In genomic region chr1:206634365-206635079, GRCh38 we compare ENCODE assay signal across 8 cellular contexts. TPM values are rescaled to one million over a fixed set of nuclear protein-coding genes. Genes with fewer than 3 reads are reported as not detected.
DNase-seq lines count a peak whose midpoint lies in the region; ATAC-seq and TF ChIP-seq lines count a peak whose summit lies in the region.

No MANE protein-coding gene starts in this region.

- H2BK20ac ChIP-seq in H9 (ENCODE audit: low read depth, low read length, poor library complexity, severe bottlenecking) = no peak overlapping the region

- no peak overlapping the region for H3K56ac ChIP-seq in H9 (ENCODE audit: insufficient read length, low read depth, low read length)

- H3K4me2 ChIP-seq in H9 (ENCODE audit: insufficient read depth, insufficient read length, low read length) = peak overlapping the region; percentile 81

- no peak overlapping the region for H2BK120ac ChIP-seq in H9 (ENCODE audit: low read depth, low read length, poor library complexity, severe bottlenecking)

- 0 out of 2 replicates have a peak overlapping the region, but pooled peaks have one; percentile 30 for H3K14ac ChIP-seq in H9 (ENCODE audit: insufficient read depth, low read length)

- no peak overlapping the region for H2AK5ac ChIP-seq in H9 (ENCODE audit: insufficient read length, low read length)

- H2BK12ac ChIP-seq in H9 (ENCODE audit: insufficient read length, low read depth, low read length) = no peak overlapping the region

- ATAC-seq in left lobe of liver (peak; percentile 65), HG03354 (IDR thresholded peaks at IDR 0.05; ENCODE audit: poor library complexity, severe bottlenecking, unreplicated experiment) (no peak)

- peaks cover 27 to 30% of the 10 kb centered on the region in 2 experiments for H3K4me1 Mint-ChIP-seq in H9

- H4K20me1 ChIP-seq in H9 (ENCODE audit: control insufficient read depth, insufficient read depth, insufficient read length) = no peaks in the 10 kb centered on the region

- H3K27me3 Mint-ChIP-seq in H9 (ENCODE audit: low read depth) = peaks cover 29% of the 10 kb centered on the region

- no peaks in the 10 kb centered on the region for H3K27me3 ChIP-seq in H9 (ENCODE audit: insufficient read depth, low read length)

- peak; percentile 87 for TF ChIP-seq CTCF in H9 (conservative IDR thresholded peaks at IDR 0.05)

- no peak overlapping the region for H4K8ac ChIP-seq in H9 (replicated peaks; ENCODE audit: insufficient read length, low read depth, low read length)

- H3K9ac ChIP-seq in H9 (ENCODE audit: extremely low read depth, insufficient read length, low read length) = no peak overlapping the region

- H3K79me1 ChIP-seq in H9 (ENCODE audit: insufficient read depth, low read depth, low read length, poor library complexity, severe bottlenecking) = no peaks in the 10 kb centered on the region

- H3K4me3 Mint-ChIP-seq in H9 = peak overlapping the region; percentile 74 to 89

- peaks cover 14% of the 10 kb centered on the region for H3K23me2 ChIP-seq in H9 (ENCODE audit: insufficient read length, low read depth, low read length, poor library complexity, severe bottlenecking)

- H3K79me2 ChIP-seq in H9 (ENCODE audit: insufficient read depth, low read length) = no peaks in the 10 kb centered on the region

- H3K23ac ChIP-seq in H9 (ENCODE audit: insufficient read length, low read depth, low read length) = no peak overlapping the region

- H2BK15ac ChIP-seq in H9 (ENCODE audit: low read depth, low read length) = no peak overlapping the region

- H3T11ph ChIP-seq in H9 (ENCODE audit: low read length) = no peak overlapping the region

- H3K18ac ChIP-seq in H9 (ENCODE audit: insufficient read length, low read depth, low read length) = no peak overlapping the region

- H3K9me3 Mint-ChIP-seq in H9 = no peaks in the 10 kb centered on the region

- no peak overlapping the region for H3K27ac ChIP-seq in H9 (ENCODE audit: insufficient read length, low read depth, low read length)

- no peaks in the 10 kb centered on the region for H3K36me3 Mint-ChIP-seq in H9 (ENCODE audit: insufficient read depth in 1 of 3, low read depth in 3 of 3)

- H3K4me1 ChIP-seq in H9 (ENCODE audit: insufficient read depth, low read length) = peaks cover 3% of the 10 kb centered on the region; the same call in 1 of the 2 replicates

- H2BK5ac ChIP-seq in H9 (ENCODE audit: insufficient read length, low read length) = no peak overlapping the region

- H3K9me3 ChIP-seq in H9 (ENCODE audit: control insufficient read depth, low read depth, low read length) = no peaks in the 10 kb centered on the region

- H2AFZ ChIP-seq in H9 (ENCODE audit: low read length) = no peak overlapping the region

- H3K4ac ChIP-seq in H9 (ENCODE audit: low read depth, low read length) = no peak overlapping the region

- no peak overlapping the region for H4K5ac ChIP-seq in H9 (ENCODE audit: insufficient read length, low read depth, low read length)

- H4K91ac ChIP-seq in H9 (ENCODE audit: insufficient read length, low read depth, low read length) = no peak overlapping the region

- H3K27ac Mint-ChIP-seq in H9 = peak overlapping the region in 1 of 3 experiments; percentile 53; a peak in 1 of 7 replicates

- DNase-seq in AG08395 (ENCODE audit: low spot score) = peak; percentile 71
- peak; percentile 75 for DNase-seq in H9
- peak; percentile 84 for DNase-seq in NCI-H510A treated with DMSO at 0.1 percent for 48 hours (lab: John Stamatoyannopoulos, UW)
- peak; percentile 73 for DNase-seq in activated CD4-positive, alpha-beta T cell treated with anti-CD3 and anti-CD28 coated beads, Interleukin-2, amount 50 U/mL, for 1 hour
- peak; percentile 95 for DNase-seq in dedifferentiated amniotic fluid mesenchymal stem cell (ENCODE audit: extremely low spot score)
- peak; percentile 89 for DNase-seq in left lobe of liver (ENCODE audit: low spot score)
- DNase-seq in stimulated activated CD4-positive, alpha-beta T cell treated with anti-CD3 and anti-CD28 coated beads, Interleukin-1b, Interleukin-23, amount 100 ng/mL, for 24 hours (ENCODE audit: low read depth in 4 of 4, low spot score in 1 of 4) = peak; percentile 61 to 72 (median 68)

- no CpG with 5 or more reads among the region's 26 CpGs for WGBS in H9 (ENCODE audit: extremely low coverage, insufficient read length, low lambda C conversion rate)

RNA-seq across cellular contexts. Expression of gene DYRK3, which starts 0.8 kb away (rescaled TPM):
- 4.0 and 4.7 TPM in 2 replicates for total RNA-seq in H9 (2021)
- total RNA-seq in left lobe of liver = 4.4 TPM

RNA-seq across cellular contexts. Expression of gene EIF2D, which starts 22.3 kb away (rescaled TPM):
- total RNA-seq in H9 (2021) (32.7 and 35.8 TPM in 2 replicates), left lobe of liver (19.2 TPM)

RNA-seq across cellular contexts. Expression of gene MAPKAPK2, which starts 50.2 kb away (rescaled TPM):
- 48.0 and 50.1 TPM in 2 replicates for total RNA-seq in H9 (2021)
- total RNA-seq in left lobe of liver = 41.0 TPM
